Comparison of ENCODE assay signal across 24 cellular contexts in the genomic region with DNA sequence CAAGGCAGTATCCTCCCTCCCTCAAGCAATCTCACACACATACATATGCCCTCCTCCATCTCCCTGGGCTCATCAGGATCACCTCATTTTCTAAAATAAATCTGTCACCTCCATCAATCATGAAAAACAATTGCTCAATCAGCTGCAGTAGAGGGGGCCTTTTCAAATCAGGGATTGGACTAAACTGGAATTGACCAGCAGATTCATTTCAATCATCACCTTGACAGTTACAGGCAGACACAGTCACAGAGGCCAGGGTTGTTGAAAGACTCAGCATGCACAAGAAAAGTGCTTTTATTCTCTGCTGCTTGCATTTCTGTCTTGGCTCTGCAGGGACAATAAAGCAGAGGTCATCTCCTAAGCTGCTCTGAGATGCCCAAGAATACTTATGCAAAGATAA.
"Had no signal": no experiment of that assay in that cellular context is flagged by ENCODE, and none has a peak within 500 bp of the region (broad histone marks: within the 10 kb centered on the region; RNA-seq: fewer than 3 reads in every experiment).

No MANE protein-coding gene starts in this region.

- H3K27ac ChIP-seq: colonic mucosa, epithelial cell of prostate, foreskin keratinocyte, gastroesophageal sphincter, heart left ventricle, hepatocyte, left lung, lower lobe of right lung had no signal

- H3K4me1 Mint-ChIP-seq: immature natural killer cell; memory B cell; naive thymus-derived CD4-positive, alpha-beta T cell had no signal

- DNase-seq: colonic mucosa; cortex of kidney; effector CD8-positive, alpha-beta T cell; effector memory CD8-positive, alpha-beta T cell; endodermal cell; erythroblast; foreskin keratinocyte; heart left ventricle; hypothalamus; immature natural killer cell; left cardiac atrium; left lung; left ventricle myocardium superior; lower lobe of right lung; mammary epithelial cell; mesendoderm; midbrain; naive thymus-derived CD4-positive, alpha-beta T cell had no signal

- H3K36me3 ChIP-seq: colonic mucosa, gastroesophageal sphincter, heart left ventricle, left lung, lower lobe of right lung had no signal

- H2AFZ ChIP-seq: hepatocyte had no signal

- H3K27ac Mint-ChIP-seq: dendritic cell treated with granulocyte-macrophage colony-stimulating factor and Interleukin-4, amounts not matched to agents 40 ng/mL and 50 ng/mL, for 4 days; effector memory CD8-positive, alpha-beta T cell; endodermal cell; immature natural killer cell; memory B cell; naive thymus-derived CD4-positive, alpha-beta T cell had no signal

- H3K79me2 ChIP-seq: hepatocyte had no signal

- H3K4me3 Mint-ChIP-seq: dendritic cell treated with granulocyte-macrophage colony-stimulating factor and Interleukin-4, amounts not matched to agents 40 ng/mL and 50 ng/mL, for 4 days; effector memory CD8-positive, alpha-beta T cell; endodermal cell; immature natural killer cell; memory B cell; naive thymus-derived CD4-positive, alpha-beta T cell had no signal

- H3K4me3 ChIP-seq: colonic mucosa, gastroesophageal sphincter, heart left ventricle, hepatocyte, left lung, lower lobe of right lung had no signal

- ATAC-seq: effector memory CD8-positive, alpha-beta T cell; esophagus mucosa; foreskin keratinocyte; gastroesophageal sphincter; heart left ventricle; left cardiac atrium; left lung; left ventricle myocardium superior; lower lobe of right lung; naive thymus-derived CD4-positive, alpha-beta T cell had no signal

- H3K36me3 Mint-ChIP-seq: immature natural killer cell; memory B cell; naive thymus-derived CD4-positive, alpha-beta T cell had no signal

- H3K4me2 ChIP-seq: hepatocyte had no signal

- H3K9me3 ChIP-seq: colonic mucosa, gastroesophageal sphincter, heart left ventricle, left lung, lower lobe of right lung had no signal

- H3K9me3 Mint-ChIP-seq: dendritic cell treated with granulocyte-macrophage colony-stimulating factor and Interleukin-4, amounts not matched to agents 40 ng/mL and 50 ng/mL, for 4 days had no signal

- H3K4me1 ChIP-seq: colonic mucosa, foreskin keratinocyte, gastroesophageal sphincter, heart left ventricle, left lung, lower lobe of right lung had no signal

- H3K27me3 Mint-ChIP-seq: dendritic cell treated with granulocyte-macrophage colony-stimulating factor and Interleukin-4, amounts not matched to agents 40 ng/mL and 50 ng/mL, for 4 days; effector memory CD8-positive, alpha-beta T cell had no signal

- H3K27me3 ChIP-seq: colonic mucosa, foreskin keratinocyte, gastroesophageal sphincter, heart left ventricle, hepatocyte, left lung had no signal
